ENCODE assay signal across 8 cellular contexts in genomic region chr3:160921020-160921635, GRCh38.
DNase-seq lines count a peak whose midpoint lies in the region; ATAC-seq and TF ChIP-seq lines count a peak whose summit lies in the region.

No MANE protein-coding gene starts in this region.

- peak; percentile 78 for ATAC-seq in GM19372 (IDR thresholded peaks at IDR 0.05; ENCODE audit: low read depth, unreplicated experiment)

- peak; percentile 22 for DNase-seq in DMS114 treated with DMSO at 0.1 percent for 48 hours (lab: John Stamatoyannopoulos, UW; ENCODE audit: unreplicated experiment)
- DNase-seq in HuH-7.5 (ENCODE audit: low spot score) = peak; percentile 16
- peak; percentile 23 for DNase-seq in SKM-1 (lab: John Stamatoyannopoulos, UW; ENCODE audit: unreplicated experiment)
- DNase-seq in foreskin fibroblast = peak; percentile 46 to 80
- DNase-seq in renal cortical epithelial cell (ENCODE audit: low read depth) = peak; percentile 39
- DNase-seq in NCI-H345 (lab: John Stamatoyannopoulos, UW) = no peak
- no peak for DNase-seq in ecto neural progenitor cell (ENCODE audit: low spot score)

- no peak overlapping the region for H3K4me3 ChIP-seq in foreskin fibroblast (ENCODE audit: low read depth in 1 of 2, low read length in 2 of 2)

- TF ChIP-seq CTCF in foreskin fibroblast (IDR thresholded peaks at IDR 0.05; ENCODE audit: low read depth, low read length) = peak; percentile 86

Comparison
In these comparisons a context has a peak if more than half of its experiments do, and no peak if none do; other contexts are left out.
1. DNase-seq: peak in DMS114 treated with DMSO at 0.1 percent for 48 hours (single experiment), HuH-7.5 (single experiment), SKM-1 (single experiment), foreskin fibroblast (2 of 2) and renal cortical epithelial cell (single experiment); none in NCI-H345 (single experiment) and ecto neural progenitor cell (single experiment).